ENCODE assay signal across 1 cellular context in the genomic region with DNA sequence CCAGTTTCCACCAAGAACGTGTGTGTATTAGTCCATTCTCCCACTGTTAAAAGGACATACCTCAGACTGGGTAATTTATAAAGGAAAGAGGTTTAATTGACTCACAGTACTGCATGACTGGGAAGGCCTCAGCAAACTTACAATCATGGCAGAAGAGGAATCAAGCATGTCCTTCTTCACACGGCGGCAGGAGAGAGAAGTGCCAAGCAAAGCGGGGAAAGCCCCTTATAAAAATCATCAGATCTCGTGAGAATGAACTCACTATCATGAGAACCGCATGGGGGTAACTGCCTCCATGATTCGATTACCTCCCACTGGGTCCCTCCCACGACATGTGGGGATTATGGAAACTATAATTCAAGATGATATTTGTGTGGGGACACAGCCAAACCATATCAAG.
A peak's percentile ranks its signal among the peaks of the same experiment; 100 is the strongest.
TF ChIP-seq lines count a peak whose summit lies in the region.

No MANE protein-coding gene starts in this region.

TF ChIP-seq in GM12878, 131 proteins besides CTCF, POLR2A, EP300 and RAD21:
- TF ChIP-seq SMAD1 (IDR thresholded peaks at IDR 0.05; ENCODE audit: low read depth, partially characterized antibody) (no peak), CBX5 (IDR thresholded peaks at IDR 0.05; ENCODE audit: low read depth) (peak; percentile 77; the same call in 1 of the 2 replicates)
TF ChIP-seq in GM12878: peak in this region for 1.
